ENCODE assay signal across 1 cellular context in genomic region chr19:14505488-14506239, GRCh38.
TF ChIP-seq lines count a peak whose summit lies in the region.

No MANE protein-coding gene starts in this region.

TF ChIP-seq in HEK293, 187 proteins besides CTCF, POLR2A, EP300 and RAD21 (continued from another document):
- TF ChIP-seq, protein P1, sequence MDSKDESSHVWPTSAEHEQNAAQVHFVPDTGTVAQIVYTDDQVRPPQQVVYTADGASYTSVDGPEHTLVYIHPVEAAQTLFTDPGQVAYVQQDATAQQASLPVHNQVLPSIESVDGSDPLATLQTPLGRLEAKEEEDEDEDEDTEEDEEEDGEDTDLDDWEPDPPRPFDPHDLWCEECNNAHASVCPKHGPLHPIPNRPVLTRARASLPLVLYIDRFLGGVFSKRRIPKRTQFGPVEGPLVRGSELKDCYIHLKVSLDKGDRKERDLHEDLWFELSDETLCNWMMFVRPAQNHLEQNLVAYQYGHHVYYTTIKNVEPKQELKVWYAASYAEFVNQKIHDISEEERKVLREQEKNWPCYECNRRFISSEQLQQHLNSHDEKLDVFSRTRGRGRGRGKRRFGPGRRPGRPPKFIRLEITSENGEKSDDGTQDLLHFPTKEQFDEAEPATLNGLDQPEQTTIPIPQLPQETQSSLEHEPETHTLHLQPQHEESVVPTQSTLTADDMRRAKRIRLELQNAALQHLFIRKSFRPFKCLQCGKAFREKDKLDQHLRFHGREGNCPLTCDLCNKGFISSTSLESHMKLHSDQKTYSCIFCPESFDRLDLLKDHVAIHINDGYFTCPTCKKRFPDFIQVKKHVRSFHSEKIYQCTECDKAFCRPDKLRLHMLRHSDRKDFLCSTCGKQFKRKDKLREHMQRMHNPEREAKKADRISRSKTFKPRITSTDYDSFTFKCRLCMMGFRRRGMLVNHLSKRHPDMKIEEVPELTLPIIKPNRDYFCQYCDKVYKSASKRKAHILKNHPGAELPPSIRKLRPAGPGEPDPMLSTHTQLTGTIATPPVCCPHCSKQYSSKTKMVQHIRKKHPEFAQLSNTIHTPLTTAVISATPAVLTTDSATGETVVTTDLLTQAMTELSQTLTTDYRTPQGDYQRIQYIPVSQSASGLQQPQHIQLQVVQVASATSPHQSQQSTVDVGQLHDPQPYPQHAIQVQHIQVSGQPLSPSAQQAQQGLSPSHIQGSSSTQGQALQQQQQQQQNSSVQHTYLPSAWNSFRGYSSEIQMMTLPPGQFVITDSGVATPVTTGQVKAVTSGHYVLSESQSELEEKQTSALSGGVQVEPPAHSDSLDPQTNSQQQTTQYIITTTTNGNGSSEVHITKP (tag by site-specific recombination; IDR thresholded peaks at IDR 0.05) = no peak
- TF ChIP-seq ZEB2 (tag by site-specific recombination; IDR thresholded peaks at IDR 0.05) (no peak), PATZ1 (tag by site-specific recombination; IDR thresholded peaks at IDR 0.05) (peak; percentile 86), SP7 (tag by site-specific recombination; IDR thresholded peaks at IDR 0.05) (0 out of 2 replicates have a peak, but pooled peaks have one; percentile 15), REPIN1 (tag by site-specific recombination; IDR thresholded peaks at IDR 0.05; ENCODE audit: low read depth) (no peak), ZNF248 (tag by site-specific recombination; IDR thresholded peaks at IDR 0.05) (no peak), ZNF549 (tag by site-specific recombination; IDR thresholded peaks at IDR 0.05) (no peak), ZNF658 (tag by site-specific recombination; IDR thresholded peaks at IDR 0.05) (no peak), KLF1 (tag by site-specific recombination; IDR thresholded peaks at IDR 0.05) (peak; percentile 43; the same call in 1 of the 2 replicates), IKZF3 (tag by site-specific recombination; IDR thresholded peaks at IDR 0.05) (no peak), ZFHX2 (tag by site-specific recombination; conservative IDR thresholded peaks at IDR 0.05) (peak; percentile 65), ZNF610 (tag by site-specific recombination; IDR thresholded peaks at IDR 0.05; ENCODE audit: borderline replicate concordance) (0 out of 2 replicates have a peak, but pooled peaks have one; percentile 15), ZNF660 (tag by site-specific recombination; IDR thresholded peaks at IDR 0.05) (peak; percentile 97), SCRT2 (tag by site-specific recombination; IDR thresholded peaks at IDR 0.05) (no peak), ZBTB48 (tag by site-specific recombination; IDR thresholded peaks at IDR 0.05) (peak; percentile 26; the same call in 1 of the 2 replicates), ZBTB17 (tag by site-specific recombination; IDR thresholded peaks at IDR 0.05) (no peak; the same call in 1 of the 2 replicates), ZNF530 (tag by site-specific recombination; IDR thresholded peaks at IDR 0.05; ENCODE audit: low read depth) (no peak), ZBTB10 (tag by site-specific recombination; IDR thresholded peaks at IDR 0.05) (peak; percentile 74; the same call in 1 of the 2 replicates), ZBTB20 (tag by site-specific recombination; IDR thresholded peaks at IDR 0.05) (no peak), GLIS2 (tag by site-specific recombination; IDR thresholded peaks at IDR 0.05) (peak; percentile 61)
- TF ChIP-seq, protein P2, sequence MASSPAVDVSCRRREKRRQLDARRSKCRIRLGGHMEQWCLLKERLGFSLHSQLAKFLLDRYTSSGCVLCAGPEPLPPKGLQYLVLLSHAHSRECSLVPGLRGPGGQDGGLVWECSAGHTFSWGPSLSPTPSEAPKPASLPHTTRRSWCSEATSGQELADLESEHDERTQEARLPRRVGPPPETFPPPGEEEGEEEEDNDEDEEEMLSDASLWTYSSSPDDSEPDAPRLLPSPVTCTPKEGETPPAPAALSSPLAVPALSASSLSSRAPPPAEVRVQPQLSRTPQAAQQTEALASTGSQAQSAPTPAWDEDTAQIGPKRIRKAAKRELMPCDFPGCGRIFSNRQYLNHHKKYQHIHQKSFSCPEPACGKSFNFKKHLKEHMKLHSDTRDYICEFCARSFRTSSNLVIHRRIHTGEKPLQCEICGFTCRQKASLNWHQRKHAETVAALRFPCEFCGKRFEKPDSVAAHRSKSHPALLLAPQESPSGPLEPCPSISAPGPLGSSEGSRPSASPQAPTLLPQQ (tag by site-specific recombination; IDR thresholded peaks at IDR 0.05) = no peak
- TF ChIP-seq, protein P3, sequence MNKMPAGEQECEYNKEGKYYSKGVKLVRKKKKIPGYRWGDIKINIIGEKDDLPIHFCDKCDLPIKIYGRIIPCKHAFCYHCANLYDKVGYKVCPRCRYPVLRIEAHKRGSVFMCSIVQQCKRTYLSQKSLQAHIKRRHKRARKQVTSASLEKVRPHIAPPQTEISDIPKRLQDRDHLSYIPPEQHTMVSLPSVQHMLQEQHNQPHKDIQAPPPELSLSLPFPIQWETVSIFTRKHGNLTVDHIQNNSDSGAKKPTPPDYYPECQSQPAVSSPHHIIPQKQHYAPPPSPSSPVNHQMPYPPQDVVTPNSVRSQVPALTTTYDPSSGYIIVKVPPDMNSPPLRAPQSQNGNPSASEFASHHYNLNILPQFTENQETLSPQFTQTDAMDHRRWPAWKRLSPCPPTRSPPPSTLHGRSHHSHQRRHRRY (tag by site-specific recombination; IDR thresholded peaks at IDR 0.05) = no peak
- TF ChIP-seq, protein P4, sequence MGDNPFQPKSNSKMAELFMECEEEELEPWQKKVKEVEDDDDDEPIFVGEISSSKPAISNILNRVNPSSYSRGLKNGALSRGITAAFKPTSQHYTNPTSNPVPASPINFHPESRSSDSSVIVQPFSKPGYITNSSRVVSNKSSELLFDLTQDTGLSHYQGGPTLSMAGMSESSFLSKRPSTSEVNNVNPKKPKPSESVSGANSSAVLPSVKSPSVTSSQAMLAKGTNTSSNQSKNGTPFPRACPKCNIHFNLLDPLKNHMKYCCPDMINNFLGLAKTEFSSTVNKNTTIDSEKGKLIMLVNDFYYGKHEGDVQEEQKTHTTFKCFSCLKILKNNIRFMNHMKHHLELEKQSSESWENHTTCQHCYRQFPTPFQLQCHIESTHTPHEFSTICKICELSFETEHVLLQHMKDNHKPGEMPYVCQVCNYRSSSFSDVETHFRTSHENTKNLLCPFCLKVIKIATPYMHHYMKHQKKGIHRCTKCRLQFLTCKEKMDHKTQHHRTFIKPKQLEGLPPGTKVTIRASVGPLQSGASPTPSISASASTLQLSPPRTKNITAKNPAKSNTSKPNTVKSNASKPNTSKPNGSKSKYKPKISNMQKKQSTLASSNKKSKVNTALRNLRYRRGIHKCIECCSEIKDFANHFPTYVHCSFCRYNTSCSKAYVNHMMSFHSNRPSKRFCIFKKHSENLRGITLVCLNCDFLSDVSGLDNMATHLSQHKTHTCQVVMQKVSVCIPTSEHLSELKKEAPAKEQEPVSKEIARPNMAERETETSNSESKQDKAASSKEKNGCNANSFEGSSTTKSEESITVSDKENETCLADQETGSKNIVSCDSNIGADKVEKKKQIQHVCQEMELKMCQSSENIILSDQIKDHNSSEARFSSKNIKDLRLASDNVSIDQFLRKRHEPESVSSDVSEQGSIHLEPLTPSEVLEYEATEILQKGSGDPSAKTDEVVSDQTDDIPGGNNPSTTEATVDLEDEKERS (tag by site-specific recombination; IDR thresholded peaks at IDR 0.05) = no peak
